ENCODE assay signal across 16 cellular contexts in the genomic region with DNA sequence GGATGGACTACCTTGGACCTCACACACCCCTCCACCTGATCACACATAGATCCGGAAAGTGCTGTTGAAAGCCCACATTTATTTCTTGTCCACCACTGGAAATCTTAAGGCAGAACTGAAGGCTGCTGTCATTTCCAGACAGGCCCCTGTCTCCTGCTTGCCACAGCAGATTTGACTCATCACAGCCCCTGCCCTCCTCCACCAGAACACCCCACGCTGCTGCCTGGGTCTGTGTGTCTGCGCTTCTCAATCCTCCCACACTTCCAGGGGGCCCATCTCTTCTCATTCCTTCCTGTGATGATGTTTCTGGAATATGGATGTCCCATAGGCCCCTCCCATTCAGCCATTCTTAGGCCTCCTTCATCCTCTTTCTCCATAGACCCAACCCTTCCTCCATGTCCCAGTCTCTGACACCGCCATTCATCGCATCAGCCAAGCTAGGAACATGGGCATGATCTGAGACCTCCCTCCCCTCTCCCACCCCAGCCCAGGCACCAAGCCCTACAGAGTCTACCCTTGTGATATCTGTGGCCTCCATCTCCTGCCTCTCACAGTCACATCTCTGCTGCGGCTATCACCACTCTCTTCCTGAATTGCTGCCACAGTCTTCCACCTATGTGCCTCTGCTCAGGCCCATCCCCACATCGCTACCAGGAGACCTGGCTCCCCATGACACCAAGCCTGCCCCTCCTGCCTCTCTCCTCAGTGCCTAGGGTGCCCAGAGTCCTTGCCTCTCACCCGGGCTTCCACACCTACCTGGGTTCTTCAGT.
DNase-seq lines count a peak whose midpoint lies in the region; ATAC-seq and TF ChIP-seq lines count a peak whose summit lies in the region.
"Had no signal": no experiment of that assay in that cellular context is flagged by ENCODE, and none has a peak within 500 bp of the region (broad histone marks: within the 10 kb centered on the region; RNA-seq: fewer than 3 reads in every experiment).

No MANE protein-coding gene starts in this region.

- H3K9ac ChIP-seq in smooth muscle cell (ENCODE audit: low read depth): peak overlapping the region; percentile 23

- H3K4me1 Mint-ChIP-seq in activated T-cell treated with anti-CD3 and anti-CD28 coated beads, Interleukin-2, amount 50 U/mL, for 72 hours (ENCODE audit: low read depth): peaks cover 39% of the 10 kb centered on the region
- H3K4me1 Mint-ChIP-seq in activated T-helper 17 cell treated with anti-CD3 and anti-CD28 coated beads, Interleukin-2, amount 50 U/mL, for 72 hours: peaks cover under 1% of the 10 kb centered on the region

- no peak overlapping the region for H3K4me3 ChIP-seq in smooth muscle cell
- H3K4me3 ChIP-seq: GM12878 had no signal

- no peak overlapping the region for H3K27ac Mint-ChIP-seq in activated T-cell treated with anti-CD3 and anti-CD28 coated beads, Interleukin-2, amount 50 U/mL, for 72 hours
- H3K27ac Mint-ChIP-seq in activated T-helper 17 cell treated with anti-CD3 and anti-CD28 coated beads, Interleukin-2, amount 50 U/mL, for 72 hours: peak overlapping the region; percentile 27

- H3K79me2 ChIP-seq in smooth muscle cell (ENCODE audit: low read depth): no peaks in the 10 kb centered on the region

- DNase-seq in activated T-cell treated with anti-CD3 and anti-CD28 coated beads, Interleukin-2, amount 50 U/mL, for 72 hours: peak; percentile 19 to 30
- no peak for DNase-seq in activated T-cell treated with anti-CD3 and anti-CD28 coated beads, Interleukin-2, amount 50 U/mL, for 1 hour
- DNase-seq in islet precursor cell: peak; percentile 66
- DNase-seq in smooth muscle cell (lab: John Stamatoyannopoulos, UW; ENCODE audit: unreplicated experiment): no peak
- no peak for DNase-seq in medulla oblongata (ENCODE audit: extremely low spot score)
- no peak for DNase-seq in A172 (ENCODE audit: low spot score)
- no peak for DNase-seq in NCI-H82 treated with DMSO at 0.1 percent for 48 hours (lab: John Stamatoyannopoulos, UW; ENCODE audit: unreplicated experiment)
- DNase-seq: Caco-2, DMS79, Karpas-422, NCI-H1105 treated with DMSO at 0.1 percent for 48 hours, NCI-H187, NCI-H446 had no signal

- no peaks in the 10 kb centered on the region for H3K9me3 ChIP-seq in smooth muscle cell (replicated peaks; ENCODE audit: low read depth)
- H3K9me3 ChIP-seq: Caco-2 had no signal

- peaks cover 18% of the 10 kb centered on the region for H3K27me3 Mint-ChIP-seq in activated T-cell treated with anti-CD3 and anti-CD28 coated beads, Interleukin-2, amount 50 U/mL, for 72 hours (ENCODE audit: low read depth)
- H3K27me3 Mint-ChIP-seq in activated T-helper 17 cell treated with anti-CD3 and anti-CD28 coated beads, Interleukin-2, amount 50 U/mL, for 72 hours: no peaks in the 10 kb centered on the region

- H3K4me1 ChIP-seq in smooth muscle cell (ENCODE audit: low read depth): peaks cover 25% of the 10 kb centered on the region

- WGBS in smooth muscle cell (ENCODE audit: low lambda C conversion rate): 65% methylated on average over 8 of the region's 8 CpGs

- TF ChIP-seq CTCF in smooth muscle cell (IDR thresholded peaks at IDR 0.05; ENCODE audit: borderline replicate concordance, insufficient read depth, poor library complexity, severe bottlenecking): no peak

- H3K4me3 Mint-ChIP-seq in activated T-cell treated with anti-CD3 and anti-CD28 coated beads, Interleukin-2, amount 50 U/mL, for 72 hours: no peak overlapping the region
- H3K4me3 Mint-ChIP-seq in activated T-helper 17 cell treated with anti-CD3 and anti-CD28 coated beads, Interleukin-2, amount 50 U/mL, for 72 hours: no peak overlapping the region

- H4K20me1 ChIP-seq in smooth muscle cell (ENCODE audit: low read depth): no peaks in the 10 kb centered on the region

- H2AFZ ChIP-seq in smooth muscle cell (ENCODE audit: low read depth): no peak overlapping the region

- ATAC-seq in activated T-cell treated with anti-CD3 and anti-CD28 coated beads, Interleukin-2, amount 50 U/mL, for 72 hours (replicated peaks in 1 of 2): peak; percentile 67 to 80
- ATAC-seq in activated T-helper 17 cell treated with anti-CD3 and anti-CD28 coated beads, Interleukin-2, amount 50 U/mL, for 72 hours (replicated peaks): no peak
- ATAC-seq: GM12878 had no signal

- no peaks in the 10 kb centered on the region for H3K27me3 ChIP-seq in smooth muscle cell (ENCODE audit: low read depth)

- peak overlapping the region; percentile 64 for H3K27ac ChIP-seq in smooth muscle cell (ENCODE audit: low read depth)
- H3K27ac ChIP-seq: C4-2B had no signal

- H3K36me3 ChIP-seq in smooth muscle cell (ENCODE audit: low read depth): no peaks in the 10 kb centered on the region

- peak overlapping the region; percentile 29 for H3K4me2 ChIP-seq in smooth muscle cell

- peaks cover 0 to 3% of the 10 kb centered on the region in 2 donors for H3K36me3 Mint-ChIP-seq in activated T-cell treated with anti-CD3 and anti-CD28 coated beads, Interleukin-2, amount 50 U/mL, for 72 hours (ENCODE audit: insufficient read depth in 2 of 2)
- no peaks in the 10 kb centered on the region for H3K36me3 Mint-ChIP-seq in activated T-helper 17 cell treated with anti-CD3 and anti-CD28 coated beads, Interleukin-2, amount 50 U/mL, for 72 hours (ENCODE audit: low read depth)

- H3F3A ChIP-seq in smooth muscle cell (ENCODE audit: low read depth): peaks cover 24% of the 10 kb centered on the region

- peaks cover 0 to 2% of the 10 kb centered on the region in 2 donors for H3K9me3 Mint-ChIP-seq in activated T-cell treated with anti-CD3 and anti-CD28 coated beads, Interleukin-2, amount 50 U/mL, for 72 hours
- H3K9me3 Mint-ChIP-seq in activated T-helper 17 cell treated with anti-CD3 and anti-CD28 coated beads, Interleukin-2, amount 50 U/mL, for 72 hours: no peaks in the 10 kb centered on the region

Comparison
In these comparisons a context has a peak if more than half of its experiments do, and no peak if none do; other contexts are left out.
1. DNase-seq: peak in activated T-cell treated with anti-CD3 and anti-CD28 coated beads, Interleukin-2, amount 50 U/mL, for 72 hours (2 of 2) and islet precursor cell (single experiment); none in activated T-cell treated with anti-CD3 and anti-CD28 coated beads, Interleukin-2, amount 50 U/mL, for 1 hour (single experiment), smooth muscle cell (single experiment), medulla oblongata (single experiment), A172 (single experiment) and NCI-H82 treated with DMSO at 0.1 percent for 48 hours (single experiment).